In the genomic region with DNA sequence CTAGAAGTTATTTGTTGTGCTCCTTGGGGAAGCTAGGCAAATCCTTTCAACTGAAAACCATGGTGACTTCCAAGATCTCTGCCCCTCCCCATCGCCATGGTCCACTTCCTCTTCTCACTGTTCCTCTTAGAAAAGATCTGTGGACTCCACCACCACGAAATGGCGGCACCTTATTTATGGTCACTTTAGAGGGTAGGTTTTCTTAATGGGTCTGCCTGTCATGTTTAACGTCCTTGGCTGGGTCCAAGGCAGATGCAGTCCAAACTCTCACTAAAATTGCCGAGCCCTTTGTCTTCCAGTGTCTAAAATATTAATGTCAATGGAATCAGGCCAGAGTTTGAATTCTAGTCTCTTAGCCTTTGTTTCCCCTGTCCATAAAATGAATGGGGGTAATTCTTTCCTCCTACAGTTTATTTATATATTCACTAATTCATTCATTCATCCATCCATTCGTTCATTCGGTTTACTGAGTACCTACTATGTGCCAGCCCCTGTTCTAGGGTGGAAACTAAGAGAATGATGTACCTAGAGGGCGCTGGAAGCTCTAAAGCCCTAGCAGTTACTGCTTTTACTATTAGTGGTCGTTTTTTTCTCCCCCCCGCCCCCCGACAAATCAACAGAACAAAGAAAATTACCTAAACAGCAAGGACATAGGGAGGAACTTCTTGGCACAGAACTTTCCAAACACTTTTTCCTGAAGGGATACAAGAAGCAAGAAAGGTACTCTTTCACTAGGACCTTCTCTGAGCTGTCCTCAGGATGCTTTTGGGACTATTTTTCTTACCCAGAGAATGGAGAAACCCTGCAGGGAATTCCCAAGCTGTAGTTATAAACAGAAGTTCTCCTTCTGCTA, we compare ENCODE assay signal across 8 cellular contexts.
A peak's percentile ranks its signal among the peaks of the same experiment; 100 is the strongest.
DNase-seq lines count a peak whose midpoint lies in the region; ATAC-seq and TF ChIP-seq lines count a peak whose summit lies in the region.

No MANE protein-coding gene starts in this region.

- H2AFZ ChIP-seq in ACC112 (ENCODE audit: low read length, unreplicated experiment), result peak overlapping the region; percentile 37

- no peaks in the 10 kb centered on the region for H3K9me3 ChIP-seq in iPS-18a (ENCODE audit: control insufficient read depth, low read depth, low read length)

- peak; percentile 73 to 83 for DNase-seq in NOMO-1 (lab: John Stamatoyannopoulos, UW; ENCODE audit: unreplicated experiment in 2 of 2)
- DNase-seq in stimulated activated naive CD4-positive, alpha-beta T cell (lab: John Stamatoyannopoulos, UW), result peak; percentile 8 to 79 (median 45)
- DNase-seq in NCI-H446 (lab: John Stamatoyannopoulos, UW), result no peak

- peak overlapping the region; percentile 74 for H3K9ac ChIP-seq in iPS-18a (ENCODE audit: low read length)

- H3K4me3 ChIP-seq in ACC112 (ENCODE audit: low read depth, low read length) (peak overlapping the region; percentile 95), iPS-18a (ENCODE audit: low read length) (peak overlapping the region; percentile 80)

- peaks cover 56% of the 10 kb centered on the region for H3K79me2 ChIP-seq in ACC112 (ENCODE audit: control insufficient read depth, insufficient read depth, low read length, unreplicated experiment)

- peaks cover 17% of the 10 kb centered on the region for H3K4me1 ChIP-seq in ACC112 (ENCODE audit: control insufficient read depth, insufficient read depth, low read length, unreplicated experiment)
- peaks cover 5% of the 10 kb centered on the region for H3K4me1 ChIP-seq in iPS-18a (ENCODE audit: control insufficient read depth, low read depth, low read length)

- ATAC-seq in HG03571 (IDR thresholded peaks at IDR 0.05; ENCODE audit: unreplicated experiment), result no peak

- H3K36me3 ChIP-seq in ACC112 (ENCODE audit: insufficient read depth, low read length) (peaks cover 45% of the 10 kb centered on the region), iPS-18a (ENCODE audit: control insufficient read depth, low read depth, low read length) (peaks cover 2% of the 10 kb centered on the region)

- no peaks in the 10 kb centered on the region for H3K27me3 ChIP-seq in ACC112 (ENCODE audit: insufficient read depth, low read length)
- H3K27me3 ChIP-seq in iPS-18a (ENCODE audit: control insufficient read depth, insufficient read depth, low read length), result peaks cover 17% of the 10 kb centered on the region

- TF ChIP-seq POLR2A in GM15510 (IDR thresholded peaks at IDR 0.05; ENCODE audit: borderline replicate concordance, extremely low read depth, insufficient read length), result peak; percentile 39

- H3K27ac ChIP-seq in ACC112 (ENCODE audit: low read depth, low read length) (peak overlapping the region; percentile 83), angular gyrus (ENCODE audit: low read depth, low read length) (peak overlapping the region; percentile 95), iPS-18a (ENCODE audit: low read length) (peak overlapping the region; percentile 50)

Comparison
In these comparisons a context has a peak if more than half of its experiments do, and no peak if none do; other contexts are left out.
1. DNase-seq: peak in NOMO-1 (2 of 2) and stimulated activated naive CD4-positive, alpha-beta T cell (6 of 6); none in NCI-H446 (0 of 2).
2. Peak in every context shown above with its lines, with median percentiles within 50 percentile points of each other: H3K27ac ChIP-seq.